Comparison of ENCODE assay signal across 9 cellular contexts in the genomic region with DNA sequence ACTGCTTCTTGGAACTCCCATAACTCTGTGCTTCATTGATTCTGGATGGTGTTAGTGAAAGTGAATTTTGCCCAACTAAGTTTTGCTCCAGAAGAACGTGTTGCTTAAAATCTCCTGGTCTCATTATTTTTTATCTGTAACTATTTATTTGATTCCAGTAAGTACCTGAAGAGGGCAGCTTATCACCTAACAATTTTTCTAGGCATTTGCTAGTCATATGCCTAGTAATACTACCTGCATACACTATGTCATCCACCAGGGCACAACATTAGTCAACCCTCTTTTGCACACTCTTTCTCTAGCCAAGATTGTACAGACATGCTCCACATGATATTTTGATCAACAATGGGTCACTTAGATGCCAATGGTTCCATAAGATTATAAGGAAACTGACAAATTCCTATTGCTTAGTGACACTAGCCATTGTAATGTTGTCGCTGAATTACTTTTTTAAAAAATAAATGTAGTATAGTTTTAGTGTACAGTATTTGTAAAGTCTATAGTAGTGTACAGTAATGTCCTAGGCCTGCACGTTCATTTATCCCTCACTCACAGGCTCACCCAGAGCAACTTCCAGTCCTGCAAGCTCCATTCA.
A peak's percentile ranks its signal among the peaks of the same experiment; 100 is the strongest.
DNase-seq lines count a peak whose midpoint lies in the region; ATAC-seq and TF ChIP-seq lines count a peak whose summit lies in the region.
"Had no signal": no experiment of that assay in that cellular context is flagged by ENCODE, and none has a peak within 500 bp of the region (broad histone marks: within the 10 kb centered on the region; RNA-seq: fewer than 3 reads in every experiment).

No MANE protein-coding gene starts in this region.

- peak; percentile 20 for DNase-seq in NCI-H460 (ENCODE audit: extremely low read depth, low read depth)
- DNase-seq in fibroblast of mammary gland (ENCODE audit: low read depth), result peak; percentile 58
- DNase-seq in HK-2 (ENCODE audit: unreplicated experiment), result no peak
- no peak for DNase-seq in medulla oblongata (ENCODE audit: extremely low spot score)
- DNase-seq in COLO668 (lab: John Stamatoyannopoulos, UW; ENCODE audit: unreplicated experiment), result no peak

- no peak overlapping the region for H3K4me3 ChIP-seq in fibroblast of mammary gland (ENCODE audit: control insufficient read depth, low read depth, low read length)
- H3K4me3 ChIP-seq: skin epidermis had no signal

- H3K27ac ChIP-seq in 22Rv1, result no peak overlapping the region
- H3K27ac ChIP-seq: skin epidermis had no signal

- peak; percentile 98 for ATAC-seq in GM18517 (IDR thresholded peaks at IDR 0.05; ENCODE audit: unreplicated experiment)
- peak; percentile 95 for ATAC-seq in HG02943 (IDR thresholded peaks at IDR 0.05; ENCODE audit: low read depth, unreplicated experiment)

- TF ChIP-seq CTCF in 22Rv1 (IDR thresholded peaks at IDR 0.05) (peak; percentile 40; the same call in 1 of the 2 replicates), fibroblast of mammary gland (conservative IDR thresholded peaks at IDR 0.05; ENCODE audit: control insufficient read depth, insufficient read depth, low read depth, low read length) (peak; percentile 39)

Comparison
In these comparisons a context has a peak if more than half of its experiments do, and no peak if none do; other contexts are left out.
1. DNase-seq: peak in NCI-H460 (single experiment) and fibroblast of mammary gland (single experiment); none in HK-2 (single experiment), medulla oblongata (single experiment) and COLO668 (single experiment).